ENCODE assay signal across 26 cellular contexts in the genomic region with DNA sequence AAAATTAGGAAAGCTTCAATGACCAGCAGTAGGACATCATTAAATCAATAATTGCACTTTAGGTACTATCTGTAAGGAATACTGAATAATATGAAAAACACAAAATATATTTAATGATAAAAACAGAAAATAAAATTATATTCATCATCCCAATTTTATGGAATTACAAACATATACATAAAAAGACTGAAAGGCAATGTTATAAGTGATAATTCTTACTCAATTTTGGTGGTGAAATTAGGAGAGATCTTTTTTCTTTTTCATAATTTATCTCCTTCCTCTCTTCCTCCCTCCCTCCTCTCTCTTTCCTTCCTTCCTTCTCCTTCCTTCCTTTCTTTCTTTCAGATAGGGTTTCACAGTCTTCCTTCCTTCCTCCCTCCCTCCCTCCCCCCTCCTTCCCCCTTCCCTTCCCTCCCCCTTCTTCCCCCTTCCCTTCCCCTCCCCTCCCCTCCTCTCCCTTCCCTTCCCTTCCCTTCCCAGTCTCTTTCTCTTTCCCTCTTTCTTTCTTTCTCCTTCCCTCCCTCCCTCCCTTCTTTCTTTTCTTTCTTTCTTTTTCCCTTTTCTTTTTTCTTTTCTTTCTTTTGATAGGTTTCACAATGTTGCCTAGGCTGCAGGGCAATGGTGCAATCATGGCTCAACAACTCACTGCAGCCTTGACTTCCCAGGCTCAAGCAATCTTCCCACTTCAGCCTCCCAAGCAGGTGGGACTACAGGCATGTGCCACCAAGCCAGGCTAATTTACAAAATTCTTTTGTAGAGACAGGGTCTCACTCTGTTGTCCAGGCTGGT.
"Had no signal": no experiment of that assay in that cellular context is flagged by ENCODE, and none has a peak within 500 bp of the region (broad histone marks: within the 10 kb centered on the region; RNA-seq: fewer than 3 reads in every experiment).

No MANE protein-coding gene starts in this region.

- ATAC-seq: activated CD4-positive, alpha-beta T cell treated with anti-CD3 and anti-CD28 coated beads for 36 hours; activated CD8-positive, alpha-beta T cell treated with anti-CD3 and anti-CD28 coated beads, Interleukin-2, amount 10 ng/mL, durations not matched to agents 7 days and 5 days; body of pancreas had no signal

- H3K4me1 Mint-ChIP-seq: activated CD4-positive, alpha-beta T cell treated with anti-CD3 and anti-CD28 coated beads for 36 hours; activated naive CD4-positive, alpha-beta T cell treated with anti-CD3 and anti-CD28 coated beads, Interleukin-2, amount 50 U/mL, for 24 hours; central memory CD8-positive, alpha-beta T cell had no signal

- H3K4me3 ChIP-seq: ascending aorta, body of pancreas, colonic mucosa, PC-9 had no signal

- H3K4me3 Mint-ChIP-seq: activated CD4-positive, alpha-beta T cell treated with anti-CD3 and anti-CD28 coated beads for 36 hours; activated CD8-positive, alpha-beta T cell treated with anti-CD3 and anti-CD28 coated beads, Interleukin-2, amount 10 ng/mL, durations not matched to agents 7 days and 5 days; activated naive CD4-positive, alpha-beta T cell treated with anti-CD3 and anti-CD28 coated beads, Interleukin-2, amount 50 U/mL, for 24 hours; activated T-cell treated with anti-CD3 and anti-CD28 coated beads, Interleukin-2, amount 50 U/mL, for 24 hours; activated T-helper 1 cell treated with anti-CD3 and anti-CD28 coated beads, Interleukin-12 subunit alpha, Interleukin-12 subunit beta, Interleukin-2, Interleukin-4 antibody, amounts not matched to agents 30 ng/mL and 10 ng/mL and 1 ng/mL, durations not matched to agents 14 hours and 24 hours and 36 hours; central memory CD8-positive, alpha-beta T cell had no signal

- H3K27me3 ChIP-seq: ascending aorta, body of pancreas, colonic mucosa had no signal

- H3K27ac ChIP-seq: ascending aorta, body of pancreas, colonic mucosa, PC-9, WERI-Rb-1 had no signal

- H3K27me3 Mint-ChIP-seq: activated CD4-positive, alpha-beta T cell treated with anti-CD3 and anti-CD28 coated beads for 36 hours; activated naive CD4-positive, alpha-beta T cell treated with anti-CD3 and anti-CD28 coated beads, Interleukin-2, amount 50 U/mL, for 24 hours; activated T-cell treated with anti-CD3 and anti-CD28 coated beads, Interleukin-2, amount 50 U/mL, for 24 hours; central memory CD8-positive, alpha-beta T cell had no signal

- H3K4me1 ChIP-seq: ascending aorta had no signal

- H3K36me3 ChIP-seq: ascending aorta, colonic mucosa, WERI-Rb-1 had no signal

- DNase-seq: activated CD4-positive, alpha-beta T cell treated with anti-CD3 and anti-CD28 coated beads for 36 hours; activated CD4-positive, alpha-beta T cell treated with anti-CD3 and anti-CD28 coated beads, Interleukin-2, amount 50 U/mL, for 4 hours; activated CD8-positive, alpha-beta memory T cell treated with anti-CD3 and anti-CD28 coated beads, Interleukin-2, amount 50 U/mL, for 48 hours; activated CD8-positive, alpha-beta T cell treated with anti-CD3 and anti-CD28 coated beads, Interleukin-2, amount 10 ng/mL, durations not matched to agents 7 days and 5 days; activated effector memory CD4-positive, alpha-beta T cell treated with Interleukin-2 at 50 U/mL for 16 hours; activated naive CD4-positive, alpha-beta T cell; activated T-cell treated with anti-CD3 and anti-CD28 coated beads, Interleukin-2, amount 50 U/mL, for 24 hours; amniotic stem cell; body of pancreas; colonic mucosa; Karpas-422; MV-4-11; NCI-H1105; NCI-H1436; NCI-H1694 treated with DMSO at 0.1 percent for 48 hours; NCI-H2029 treated with DMSO at 0.1 percent for 48 hours; NCI-H510A treated with DMSO at 0.1 percent for 48 hours; PC-9; SHP77 treated with DMSO at 0.1 percent for 48 hours; T-helper 2 cell; T1000; WERI-Rb-1 had no signal

- H3K4me2 ChIP-seq: PC-9 had no signal

- H2AFZ ChIP-seq: PC-9 had no signal

- H3K27ac Mint-ChIP-seq: activated CD4-positive, alpha-beta T cell treated with anti-CD3 and anti-CD28 coated beads for 36 hours; activated CD8-positive, alpha-beta T cell treated with anti-CD3 and anti-CD28 coated beads, Interleukin-2, amount 10 ng/mL, durations not matched to agents 7 days and 5 days; activated naive CD4-positive, alpha-beta T cell treated with anti-CD3 and anti-CD28 coated beads, Interleukin-2, amount 50 U/mL, for 24 hours; activated T-cell treated with anti-CD3 and anti-CD28 coated beads, Interleukin-2, amount 50 U/mL, for 24 hours; activated T-helper 1 cell treated with anti-CD3 and anti-CD28 coated beads, Interleukin-12 subunit alpha, Interleukin-12 subunit beta, Interleukin-2, Interleukin-4 antibody, amounts not matched to agents 30 ng/mL and 10 ng/mL and 1 ng/mL, durations not matched to agents 14 hours and 24 hours and 36 hours had no signal

- H3K9me3 Mint-ChIP-seq: central memory CD8-positive, alpha-beta T cell had no signal

- H3K9me3 ChIP-seq: body of pancreas, colonic mucosa had no signal
